In genomic region chr9:108473209-108474112, GRCh38 we compare ENCODE assay signal across 10 cellular contexts.
DNase-seq lines count a peak whose midpoint lies in the region; FAIRE-seq and TF ChIP-seq lines count a peak whose summit lies in the region.
"Had no signal": no experiment of that assay in that cellular context is flagged by ENCODE, and none has a peak within 500 bp of the region (broad histone marks: within the 10 kb centered on the region; RNA-seq: fewer than 3 reads in every experiment).

No MANE protein-coding gene starts in this region.

- DNase-seq in HT1080 (ENCODE audit: low read depth) (peak; percentile 76), adipocyte (ENCODE audit: low read depth) (peak; percentile 91), keratinocyte (ENCODE audit: low read depth, low spot score) (no peak), NCI-H1436 (lab: John Stamatoyannopoulos, UW) (no peak), HAP-1 (ENCODE audit: low spot score in 2 of 2) (no peak), SIG-M5 treated with dmso at 0.1 percent for 504 hours (lab: John Stamatoyannopoulos, UW; ENCODE audit: unreplicated experiment) (no peak), pons (ENCODE audit: low spot score) (no peak)
- DNase-seq: CD4-positive, CD25-positive, alpha-beta regulatory T cell; effector CD8-positive, alpha-beta T cell had no signal

- in situ Hi-C loops in HAP-1 (cut with MboI; ENCODE audit: low sequenced_read_pairs): no loop called here

- no peak overlapping the region for H2AFZ ChIP-seq in keratinocyte (ENCODE audit: control insufficient read depth, low read length)

- FAIRE-seq in keratinocyte (lab: Jason Lieb, UNC): peak; percentile 69

- H3K4me1 ChIP-seq in adipocyte (ENCODE audit: control insufficient read depth, insufficient read depth, low read length): peaks cover 67% of the 10 kb centered on the region
- peaks cover 45% of the 10 kb centered on the region for H3K4me1 ChIP-seq in keratinocyte (ENCODE audit: control insufficient read depth, extremely low read depth, insufficient read depth, low read length)
- no peaks in the 10 kb centered on the region for H3K4me1 ChIP-seq in HAP-1

- no peak for TF ChIP-seq CTCF in 22Rv1 (IDR thresholded peaks at IDR 0.05)
- no peak for TF ChIP-seq CTCF in keratinocyte (optimal IDR thresholded peaks at IDR 0.05 in 1 of 3, IDR thresholded peaks at IDR 0.05 in 1 of 3, conservative IDR thresholded peaks at IDR 0.05 in 1 of 3; ENCODE audit: extremely low read depth in 1 of 3, insufficient read depth in 2 of 3, low read length in 3 of 3)

- H3K36me3 ChIP-seq in adipocyte (ENCODE audit: control insufficient read depth, insufficient read depth, low read length, severe bottlenecking) (no peaks in the 10 kb centered on the region), keratinocyte (ENCODE audit: control insufficient read depth in 2 of 2, extremely low read depth in 1 of 2, insufficient read depth in 2 of 2, low read length in 2 of 2) (no peaks in the 10 kb centered on the region), HAP-1 (replicated peaks) (no peaks in the 10 kb centered on the region)

- H3K4me3 ChIP-seq in adipocyte (ENCODE audit: low read length) (peak overlapping the region; percentile 52), keratinocyte (ENCODE audit: control insufficient read depth in 2 of 3, extremely low read depth in 1 of 3, insufficient read depth in 2 of 3, low read depth in 1 of 3, low read length in 3 of 3) (no peak overlapping the region), HAP-1 (no peak overlapping the region)

- peak overlapping the region; percentile 30 for H3K4me2 ChIP-seq in keratinocyte (ENCODE audit: control insufficient read depth, extremely low read depth, insufficient read depth, low read depth, low read length)

- no peaks in the 10 kb centered on the region for H3K9me1 ChIP-seq in keratinocyte (ENCODE audit: control insufficient read depth, extremely low read depth, insufficient read depth, low read length)

- H4K20me1 ChIP-seq in keratinocyte (ENCODE audit: control insufficient read depth, extremely low read depth, insufficient read depth, low read length): no peaks in the 10 kb centered on the region

- no peaks in the 10 kb centered on the region for H3K27me3 ChIP-seq in adipocyte (replicated peaks; ENCODE audit: control insufficient read depth, insufficient read depth, low read length)
- H3K27me3 ChIP-seq in keratinocyte (ENCODE audit: control insufficient read depth, extremely low read depth, insufficient read depth, low read length): no peaks in the 10 kb centered on the region
- H3K27me3 ChIP-seq in HAP-1 (ENCODE audit: low read depth): no peaks in the 10 kb centered on the region

- H3K9ac ChIP-seq in adipocyte (ENCODE audit: low read length) (peak overlapping the region; percentile 63), keratinocyte (ENCODE audit: control insufficient read depth, extremely low read depth, insufficient read depth, low read length) (peak overlapping the region; percentile 16)

- dilution Hi-C loops in keratinocyte (cut with MboI; ENCODE audit: extremely low pct_ligation_motif_present, low sequenced_read_pairs): no loop called here

- no peaks in the 10 kb centered on the region for H3K79me2 ChIP-seq in keratinocyte (ENCODE audit: control insufficient read depth, insufficient read depth, low read length)

- H3K9me3 ChIP-seq in adipocyte (ENCODE audit: control insufficient read depth, low read length) (no peaks in the 10 kb centered on the region), keratinocyte (ENCODE audit: control insufficient read depth, low read depth, low read length) (no peaks in the 10 kb centered on the region), HAP-1 (no peaks in the 10 kb centered on the region)

- peak overlapping the region; percentile 25; the same call in 1 of the 2 replicates for H3K27ac ChIP-seq in 22Rv1
- peak overlapping the region; percentile 27 for H3K27ac ChIP-seq in keratinocyte (ENCODE audit: control insufficient read depth, insufficient read depth, low read length)

Comparison
In these comparisons a context has a peak if more than half of its experiments do, and no peak if none do; other contexts are left out.
1. DNase-seq: peak in HT1080 (single experiment) and adipocyte (single experiment); none in keratinocyte (single experiment), NCI-H1436 (single experiment), HAP-1 (0 of 2), SIG-M5 treated with dmso at 0.1 percent for 504 hours (single experiment) and pons (single experiment).